Comparison of ENCODE assay signal across 1 cellular context in the genomic region with DNA sequence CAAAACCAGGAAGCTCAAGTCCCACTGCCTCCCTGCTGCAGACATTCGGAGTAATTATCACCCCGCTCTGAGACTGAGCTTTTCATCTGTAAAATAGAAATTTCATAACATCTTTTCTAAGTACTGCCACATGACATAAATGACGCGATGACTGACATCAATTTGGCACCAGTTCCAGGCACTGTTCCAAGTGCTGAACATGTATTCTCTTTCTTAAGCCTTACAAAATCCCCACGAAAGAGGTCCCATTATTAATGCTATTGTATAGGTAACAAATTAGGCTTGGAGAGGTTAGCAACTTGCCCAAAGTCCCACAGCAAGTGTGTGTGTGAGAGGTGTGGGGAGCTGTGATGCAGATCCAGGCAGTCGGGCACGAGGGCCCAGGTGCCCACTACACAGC.
TF ChIP-seq lines count a peak whose summit lies in the region.

No MANE protein-coding gene starts in this region.

TF ChIP-seq in H1, 55 proteins besides CTCF, POLR2A, EP300 and RAD21 (continued from another document):
- TF ChIP-seq FOSL1 (IDR thresholded peaks at IDR 0.05; ENCODE audit: insufficient read depth, low read depth, low read length) (no peak), CHD1 (IDR thresholded peaks at IDR 0.05; ENCODE audit: low read depth, low read length) (no peak), CBX5 (IDR thresholded peaks at IDR 0.05; ENCODE audit: low read depth, low read length) (no peak), NRF1 (IDR thresholded peaks at IDR 0.05; ENCODE audit: low read depth, low read length) (no peak), CEBPB (IDR thresholded peaks at IDR 0.05; ENCODE audit: low read depth, low read length) (no peak), BRCA1 (IDR thresholded peaks at IDR 0.05; ENCODE audit: low read depth, low read length) (no peak), EZH2 (IDR thresholded peaks at IDR 0.05; ENCODE audit: low read depth, low read length, severe bottlenecking) (no peak), JUN (IDR thresholded peaks at IDR 0.05; ENCODE audit: low read depth, low read length) (no peak)
- TF ChIP-seq, protein P1, sequence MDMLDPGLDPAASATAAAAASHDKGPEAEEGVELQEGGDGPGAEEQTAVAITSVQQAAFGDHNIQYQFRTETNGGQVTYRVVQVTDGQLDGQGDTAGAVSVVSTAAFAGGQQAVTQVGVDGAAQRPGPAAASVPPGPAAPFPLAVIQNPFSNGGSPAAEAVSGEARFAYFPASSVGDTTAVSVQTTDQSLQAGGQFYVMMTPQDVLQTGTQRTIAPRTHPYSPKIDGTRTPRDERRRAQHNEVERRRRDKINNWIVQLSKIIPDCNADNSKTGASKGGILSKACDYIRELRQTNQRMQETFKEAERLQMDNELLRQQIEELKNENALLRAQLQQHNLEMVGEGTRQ (IDR thresholded peaks at IDR 0.05; ENCODE audit: low read length), result no peak
